8 cellular contexts compared by ENCODE assay signal in the genomic region with DNA sequence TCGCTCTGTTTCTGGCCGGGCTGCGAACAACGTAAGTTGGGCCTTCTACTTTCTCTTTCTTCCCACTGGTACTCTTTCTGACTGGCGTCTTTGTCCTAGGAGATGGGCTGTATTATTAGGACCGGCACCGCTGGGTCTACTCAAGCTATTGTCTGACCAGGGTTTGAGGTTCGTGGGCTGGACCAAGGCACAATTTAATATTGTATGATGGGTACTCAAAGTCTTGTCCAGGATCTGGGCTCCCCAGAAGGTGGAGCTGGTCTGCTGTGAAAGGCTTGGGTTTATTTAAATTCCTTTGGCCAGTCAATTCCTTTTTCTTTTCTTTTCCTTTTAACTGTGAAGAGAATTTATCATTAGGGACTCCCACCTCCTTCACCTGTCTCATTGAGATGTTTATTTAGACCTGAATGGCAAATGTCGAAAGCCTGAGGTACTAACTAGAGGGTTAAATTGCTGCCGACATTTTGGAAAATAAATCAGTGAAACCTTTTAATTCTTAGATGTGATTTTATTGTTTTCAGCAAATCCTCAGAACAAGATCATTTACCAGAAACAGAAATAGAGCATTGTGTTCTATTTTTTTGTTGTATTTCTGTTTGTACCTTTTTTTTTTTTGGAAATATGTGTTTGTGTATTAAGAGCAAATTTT. TPM values are rescaled to one million over a fixed set of nuclear protein-coding genes. Genes with fewer than 3 reads are reported as not detected.
DNase-seq lines count a peak whose midpoint lies in the region; ATAC-seq and TF ChIP-seq lines count a peak whose summit lies in the region.

No MANE protein-coding gene starts in this region.

- H3F3A ChIP-seq in PC-9 (ENCODE audit: insufficient read depth, low read depth) = peaks cover 20% of the 10 kb centered on the region; the same call in 1 of the 2 replicates

- no peak for TF ChIP-seq POLR2A in lower leg skin (IDR thresholded peaks at IDR 0.05)

- H3K4me3 ChIP-seq in PC-9 (peak overlapping the region; percentile 91), lower leg skin (ENCODE audit: low read depth, poor library complexity, severe bottlenecking) (peak overlapping the region; percentile 52), tibial artery (peak overlapping the region; percentile 61 to 79)

- no peaks in the 10 kb centered on the region for H3K9me2 ChIP-seq in PC-9 (ENCODE audit: insufficient read depth)

- CTCF ChIA-PET in PC-9 (lab: Charles Lee) = interaction anchor here (0.6 to 1.0 kb wide), 2 partner anchors 99 to 554 kb away, joined by 3 read pairs; no protein-coding TSS in a partner anchor

- H3K27me3 ChIP-seq in PC-9 (ENCODE audit: insufficient read depth, low read depth) (no peaks in the 10 kb centered on the region), tibial artery (no peaks in the 10 kb centered on the region)

- DNase-seq in Right ventricle myocardium inferior (ENCODE audit: missing footprints) = no peak
- no peak for DNase-seq in cardiac septum (ENCODE audit: low spot score)
- DNase-seq in PC-9 = peak; percentile 35 to 40
- DNase-seq in lower leg skin (ENCODE audit: low spot score in 2 of 2) = no peak
- DNase-seq in tibial artery = peak in 1 of 2 donors; percentile 38
- DNase-seq in SK-N-DZ (ENCODE audit: low spot score) = no peak

- intact Hi-C loops in Right ventricle myocardium inferior (cut with DNase I) (loop anchor here (1.0 to 5.0 kb wide), 3 partner anchors 210 to 909 kb away; no protein-coding TSS in a partner anchor), cardiac septum (cut with DNase I) (loop anchor here (5.0 kb wide), 3 partner anchors 114 to 549 kb away; no protein-coding TSS in a partner anchor), PC-9 (cut with micrococcal nuclease; ENCODE audit: unreplicated experiment) (loop anchor here (1.0 to 10.0 kb wide), 6 partner anchors 66 to 912 kb away; partner anchors contain the start of gene THSD4), lower leg skin (cut with DNase I; ENCODE audit: low total_unique reads) (no loop called here), tibial artery (cut with DNase I; ENCODE audit: low total_unique reads) (no loop called here)
- intact Hi-C loops in dendritic cell treated with granulocyte-macrophage colony-stimulating factor and Interleukin-4, amounts not matched to agents 40 ng/mL and 50 ng/mL, for 4 days (cut with micrococcal nuclease) = no loop called here

- 4% methylated on average over 10 of the region's 10 CpGs for WGBS in lower leg skin, 2 donors

- H4K20me1 ChIP-seq in PC-9 (ENCODE audit: insufficient read depth) = no peaks in the 10 kb centered on the region

- H3K4me3 Mint-ChIP-seq in dendritic cell treated with granulocyte-macrophage colony-stimulating factor and Interleukin-4, amounts not matched to agents 40 ng/mL and 50 ng/mL, for 4 days = peak overlapping the region; percentile 89

- H3K9me3 ChIP-seq in PC-9 (ENCODE audit: insufficient read depth, low read depth) (no peaks in the 10 kb centered on the region), tibial artery (no peaks in the 10 kb centered on the region)

- peaks cover 8% of the 10 kb centered on the region for H3K36me3 Mint-ChIP-seq in dendritic cell treated with granulocyte-macrophage colony-stimulating factor and Interleukin-4, amounts not matched to agents 40 ng/mL and 50 ng/mL, for 4 days (ENCODE audit: low read depth)

- H2AFZ ChIP-seq in PC-9 = peak overlapping the region; percentile 95

- H3K36me3 ChIP-seq in PC-9 (ENCODE audit: low read depth) (no peaks in the 10 kb centered on the region), tibial artery (peaks cover 3 to 4% (median 3%) of the 10 kb centered on the region in 3 donors)

- POLR2A ChIA-PET in PC-9 (lab: Charles Lee; ENCODE audit: unreplicated experiment) = no interaction called here

- peak overlapping the region; percentile 90 for H3K4me2 ChIP-seq in PC-9

- ATAC-seq in Right ventricle myocardium inferior (peak; percentile 68), HG03045 (IDR thresholded peaks at IDR 0.05; ENCODE audit: unreplicated experiment) (peak; percentile 23)

- H3K27ac ChIP-seq in PC-9 = peak overlapping the region; percentile 54; the same call in 1 of the 2 replicates
- H3K27ac ChIP-seq in tibial artery = peak overlapping the region; percentile 80 to 83

- TSS peak; percentile 51 for BruUV-seq in PC-9 (replicated peaks; lab: Mats Ljungman, UMichigan)

- peak overlapping the region; percentile 81 for H3K27ac Mint-ChIP-seq in dendritic cell treated with granulocyte-macrophage colony-stimulating factor and Interleukin-4, amounts not matched to agents 40 ng/mL and 50 ng/mL, for 4 days

- H3K4me1 Mint-ChIP-seq in dendritic cell treated with granulocyte-macrophage colony-stimulating factor and Interleukin-4, amounts not matched to agents 40 ng/mL and 50 ng/mL, for 4 days (ENCODE audit: low read depth) = peaks cover 16% of the 10 kb centered on the region

- no peaks in the 10 kb centered on the region for H3K9me3 Mint-ChIP-seq in dendritic cell treated with granulocyte-macrophage colony-stimulating factor and Interleukin-4, amounts not matched to agents 40 ng/mL and 50 ng/mL, for 4 days

- H3K4me1 ChIP-seq in PC-9 (replicated peaks; ENCODE audit: insufficient read depth) (peaks cover 22% of the 10 kb centered on the region), tibial artery (peaks cover 0 to 21% (median 11%) of the 10 kb centered on the region in 4 donors)

- TF ChIP-seq CTCF in PC-9 (conservative IDR thresholded peaks at IDR 0.05) = peak; percentile 58; the same call in 1 of the 2 replicates
- no peak for TF ChIP-seq CTCF in lower leg skin (IDR thresholded peaks at IDR 0.05)
- TF ChIP-seq CTCF in tibial artery (IDR thresholded peaks at IDR 0.05) = peak in 1 of 2 experiments; percentile 42

- peaks cover 9% of the 10 kb centered on the region for H3K27me3 Mint-ChIP-seq in dendritic cell treated with granulocyte-macrophage colony-stimulating factor and Interleukin-4, amounts not matched to agents 40 ng/mL and 50 ng/mL, for 4 days

- peaks cover 26% of the 10 kb centered on the region for H3K79me2 ChIP-seq in PC-9 (ENCODE audit: low read depth)

RNA-seq across cellular contexts. Expression of gene LRRC49, which starts 0.4 kb away (rescaled TPM):
- 70.9 TPM for total RNA-seq in Right ventricle myocardium inferior
- 83.2 TPM for total RNA-seq in cardiac septum
- total RNA-seq in PC-9 (2021) = 6.2 and 6.3 TPM in 2 replicates
- total RNA-seq in lower leg skin = 1 to 10 TPM; 1.9 to 6.1 (median 5.3) TPM
- polyA plus RNA-seq in SK-N-DZ (2014; cell fraction: cytosol; rRNA removed) = 26.9 and 28.3 TPM in 2 replicates
- 18.2 and 23.9 TPM in 2 replicates for polyA plus RNA-seq in SK-N-DZ (2014; cell fraction: nucleus; rRNA removed)

RNA-seq across cellular contexts. Expression of gene THAP10, which starts 0.8 kb away (rescaled TPM):
- total RNA-seq in Right ventricle myocardium inferior (3.7 TPM), cardiac septum (3.5 TPM), PC-9 (2021) (4.2 and 5.5 TPM in 2 replicates), lower leg skin (1 to 10 TPM; 2.0 to 4.5 (median 2.9) TPM)
- 4.5 and 5.8 TPM in 2 replicates for polyA plus RNA-seq in SK-N-DZ (2014; cell fraction: cytosol; rRNA removed)
- polyA plus RNA-seq in SK-N-DZ (2014; cell fraction: nucleus; rRNA removed) = 3.3 and 4.1 TPM in 2 replicates

RNA-seq across cellular contexts. Expression of gene LARP6, which starts 39.1 kb away (rescaled TPM):
- total RNA-seq in Right ventricle myocardium inferior = 55.7 TPM
- 37.8 TPM for total RNA-seq in cardiac septum
- total RNA-seq in PC-9 (2021) = 31.2 and 33.4 TPM in 2 replicates
- total RNA-seq in lower leg skin = 10 to 100 TPM in 2 of 4 donors, 1 to 10 TPM in 2; 4.9 to 22.3 (median 14.5) TPM
- 8.2 and 25.0 TPM in 2 replicates for polyA plus RNA-seq in SK-N-DZ (2014; cell fraction: cytosol; rRNA removed)
- polyA plus RNA-seq in SK-N-DZ (2014; cell fraction: nucleus; rRNA removed) = 11.0 and 12.6 TPM in 2 replicates

Comparison
In these comparisons a context has a peak if more than half of its experiments do, and no peak if none do; other contexts are left out.
1. DNase-seq: peak in PC-9 (2 of 2); none in Right ventricle myocardium inferior (single experiment), cardiac septum (single experiment), lower leg skin (0 of 2) and SK-N-DZ (single experiment).
2. intact Hi-C loops: an anchor here in Right ventricle myocardium inferior (1.0 to 5.0 kb wide), cardiac septum (5.0 kb wide) and PC-9 (1.0 to 10.0 kb wide); none called in dendritic cell treated with granulocyte-macrophage colony-stimulating factor and Interleukin-4, amounts not matched to agents 40 ng/mL and 50 ng/mL, for 4 days, lower leg skin and tibial artery.
3. Peak in every context shown above with its lines, with median percentiles within 50 percentile points of each other: H3K4me3 ChIP-seq.